30 cellular contexts compared by ENCODE assay signal in the genomic region with DNA sequence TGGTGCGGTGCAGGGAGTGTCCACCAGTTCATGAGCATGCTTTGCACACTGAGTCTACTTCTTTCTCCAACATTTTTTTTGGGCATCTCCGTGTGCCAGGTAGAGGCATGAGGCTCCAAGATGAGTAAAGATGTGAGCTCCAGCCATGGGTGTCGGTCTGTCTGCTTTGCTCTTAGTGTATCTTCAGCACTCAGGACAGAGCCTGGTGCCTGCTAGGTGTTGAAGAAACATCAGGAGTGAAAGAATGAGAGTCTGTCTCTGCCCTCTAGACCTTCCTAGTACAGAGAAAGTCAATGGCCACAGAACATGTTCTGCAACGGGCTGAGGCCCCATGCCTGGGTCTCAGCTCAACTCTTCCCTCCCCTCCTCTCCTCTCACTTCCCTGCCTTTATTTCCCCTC.
"Had no signal": no experiment of that assay in that cellular context is flagged by ENCODE, and none has a peak within 500 bp of the region (broad histone marks: within the 10 kb centered on the region; RNA-seq: fewer than 3 reads in every experiment).

No MANE protein-coding gene starts in this region.

- H3K9me3 ChIP-seq: adrenal gland, body of pancreas, esophagus squamous epithelium had no signal

- DNase-seq: activated CD4-positive, alpha-beta memory T cell treated with anti-CD3 and anti-CD28 coated beads for 36 hours; activated CD4-positive, alpha-beta T cell treated with anti-CD3 and anti-CD28 coated beads for 36 hours; activated CD4-positive, alpha-beta T cell treated with anti-CD3 and anti-CD28 coated beads, Interleukin-2, amount 10 ng/mL, durations not matched to agents 24 days and 14 days; activated CD4-positive, CD25-positive, alpha-beta regulatory T cell; activated CD4-positive, CD25-positive, alpha-beta regulatory T cell treated with anti-CD3 and anti-CD28 coated beads, Interleukin-2, amount 50 U/mL, for 72 hours; activated CD8-positive, alpha-beta memory T cell treated with anti-CD3 and anti-CD28 coated beads for 24 hours; activated effector memory CD4-positive, alpha-beta T cell treated with Interleukin-2 at 50 U/mL for 16 hours; activated gamma-delta T cell treated with Interleukin-2 at 50 U/mL for 16 hours; activated naive CD4-positive, alpha-beta T cell treated with anti-CD3 and anti-CD28 coated beads, Interleukin-2, amount 50 U/mL, for 16 hours; activated naive CD4-positive, alpha-beta T cell treated with Interleukin-2 at 50 U/mL for 16 hours; activated naive CD8-positive, alpha-beta T cell treated with anti-CD3 and anti-CD28 coated beads for 36 hours; activated naive CD8-positive, alpha-beta T cell treated with anti-CD3 and anti-CD28 coated beads, Interleukin-2, amount 50 U/mL, for 24 hours; activated T-cell treated with anti-CD3 and anti-CD28 coated beads, Interleukin-2, amount 50 U/mL, for 4 hours; adrenal gland; amygdala; aorta; body of pancreas; caudate nucleus; cortex of kidney; dermis blood vessel endothelial cell; effector CD4-positive, alpha-beta T cell; effector memory CD8-positive, alpha-beta T cell; erythroblast; esophagus squamous epithelium; foreskin melanocyte; heart right ventricle; T-helper 2 cell had no signal

- H3K36me3 ChIP-seq: adrenal gland, esophagus squamous epithelium, gastroesophageal sphincter, heart right ventricle had no signal

- H3K9me3 Mint-ChIP-seq: activated CD4-positive, alpha-beta memory T cell treated with anti-CD3 and anti-CD28 coated beads for 36 hours; activated CD4-positive, alpha-beta T cell treated with anti-CD3 and anti-CD28 coated beads, Interleukin-2, amount 10 ng/mL, durations not matched to agents 24 days and 14 days; activated naive CD8-positive, alpha-beta T cell treated with anti-CD3 and anti-CD28 coated beads, Interleukin-2, amount 50 U/mL, for 24 hours; activated T-cell treated with anti-CD3 and anti-CD28 coated beads, Interleukin-2, amount 50 U/mL, for 4 hours; effector memory CD8-positive, alpha-beta T cell had no signal

- ATAC-seq: activated CD4-positive, alpha-beta T cell treated with anti-CD3 and anti-CD28 coated beads for 36 hours; activated naive CD8-positive, alpha-beta T cell treated with anti-CD3 and anti-CD28 coated beads, Interleukin-2, amount 50 U/mL, for 24 hours; activated T-cell treated with anti-CD3 and anti-CD28 coated beads, Interleukin-2, amount 50 U/mL, for 4 hours; activated T-helper 17 cell treated with anti-CD3 and anti-CD28 coated beads, Interleukin-2, amount 50 U/mL, for 72 hours; body of pancreas; effector memory CD8-positive, alpha-beta T cell; gastroesophageal sphincter; heart right ventricle had no signal

- H3K4me1 Mint-ChIP-seq: activated CD4-positive, alpha-beta T cell treated with anti-CD3 and anti-CD28 coated beads for 36 hours; activated CD4-positive, alpha-beta T cell treated with anti-CD3 and anti-CD28 coated beads, Interleukin-2, amount 10 ng/mL, durations not matched to agents 24 days and 14 days; activated naive CD8-positive, alpha-beta T cell treated with anti-CD3 and anti-CD28 coated beads for 36 hours; activated naive CD8-positive, alpha-beta T cell treated with anti-CD3 and anti-CD28 coated beads, Interleukin-2, amount 50 U/mL, for 24 hours; activated T-helper 17 cell treated with anti-CD3 and anti-CD28 coated beads, Interleukin-2, amount 50 U/mL, for 72 hours had no signal

- H3K27ac ChIP-seq: adrenal gland, body of pancreas, esophagus squamous epithelium, gastroesophageal sphincter, heart right ventricle had no signal

- H3K27me3 ChIP-seq: body of pancreas had no signal

- H3K36me3 Mint-ChIP-seq: activated CD4-positive, alpha-beta memory T cell treated with anti-CD3 and anti-CD28 coated beads for 36 hours; activated naive CD8-positive, alpha-beta T cell treated with anti-CD3 and anti-CD28 coated beads for 36 hours had no signal

- H3K4me1 ChIP-seq: adrenal gland, body of pancreas, esophagus squamous epithelium, gastroesophageal sphincter, heart right ventricle had no signal

- H3K27me3 Mint-ChIP-seq: activated CD4-positive, alpha-beta T cell treated with anti-CD3 and anti-CD28 coated beads, Interleukin-2, amount 10 ng/mL, durations not matched to agents 24 days and 14 days had no signal

- FAIRE-seq: colon had no signal

- H3K4me3 ChIP-seq: adrenal gland, body of pancreas, esophagus squamous epithelium, gastroesophageal sphincter, heart right ventricle had no signal

- H3K27ac Mint-ChIP-seq: activated CD4-positive, alpha-beta memory T cell treated with anti-CD3 and anti-CD28 coated beads for 36 hours; activated CD4-positive, alpha-beta T cell treated with anti-CD3 and anti-CD28 coated beads for 36 hours; activated CD4-positive, alpha-beta T cell treated with anti-CD3 and anti-CD28 coated beads, Interleukin-2, amount 10 ng/mL, durations not matched to agents 24 days and 14 days; activated naive CD8-positive, alpha-beta T cell treated with anti-CD3 and anti-CD28 coated beads for 36 hours; activated naive CD8-positive, alpha-beta T cell treated with anti-CD3 and anti-CD28 coated beads, Interleukin-2, amount 50 U/mL, for 24 hours; activated T-helper 17 cell treated with anti-CD3 and anti-CD28 coated beads, Interleukin-2, amount 50 U/mL, for 72 hours; effector memory CD8-positive, alpha-beta T cell had no signal

- H3K4me3 Mint-ChIP-seq: activated CD4-positive, alpha-beta memory T cell treated with anti-CD3 and anti-CD28 coated beads for 36 hours; activated CD4-positive, alpha-beta T cell treated with anti-CD3 and anti-CD28 coated beads for 36 hours; activated CD4-positive, alpha-beta T cell treated with anti-CD3 and anti-CD28 coated beads, Interleukin-2, amount 10 ng/mL, durations not matched to agents 24 days and 14 days; activated naive CD8-positive, alpha-beta T cell treated with anti-CD3 and anti-CD28 coated beads for 36 hours; activated naive CD8-positive, alpha-beta T cell treated with anti-CD3 and anti-CD28 coated beads, Interleukin-2, amount 50 U/mL, for 24 hours; activated T-cell treated with anti-CD3 and anti-CD28 coated beads, Interleukin-2, amount 50 U/mL, for 4 hours; activated T-helper 17 cell treated with anti-CD3 and anti-CD28 coated beads, Interleukin-2, amount 50 U/mL, for 72 hours; effector memory CD8-positive, alpha-beta T cell had no signal
